ENCODE assay signal across 22 cellular contexts in genomic region chr16:75225678-75226515, GRCh38. TPM values are rescaled to one million over a fixed set of nuclear protein-coding genes. Genes with fewer than 3 reads are reported as not detected.
A peak's percentile ranks its signal among the peaks of the same experiment; 100 is the strongest.
DNase-seq lines count a peak whose midpoint lies in the region; ATAC-seq and TF ChIP-seq lines count a peak whose summit lies in the region.
"Had no signal": no experiment of that assay in that cellular context is flagged by ENCODE, and none has a peak within 500 bp of the region (broad histone marks: within the 10 kb centered on the region; RNA-seq: fewer than 3 reads in every experiment).

No MANE protein-coding gene starts in this region.

- no peak overlapping the region for H2BK20ac ChIP-seq in H9 (ENCODE audit: low read depth, low read length, poor library complexity, severe bottlenecking)

- no peak overlapping the region for H2AFZ ChIP-seq in H9 (ENCODE audit: low read length)

- H3K4me3 ChIP-seq in body of pancreas (no peak overlapping the region), Peyer's patch (no peak overlapping the region)
- H3K4me3 ChIP-seq: SK-N-MC had no signal

- H3T11ph ChIP-seq in H9 (ENCODE audit: low read length) = no peak overlapping the region

- H3K36me3 Mint-ChIP-seq in Calu3 (ENCODE audit: insufficient read depth, unreplicated experiment) = peaks cover 70% of the 10 kb centered on the region
- peaks cover 4 to 22% (median 17%) of the 10 kb centered on the region in 3 experiments; a peak in 6 of 7 replicates for H3K36me3 Mint-ChIP-seq in H9 (ENCODE audit: insufficient read depth in 1 of 3, low read depth in 3 of 3)
- no peaks in the 10 kb centered on the region for H3K36me3 Mint-ChIP-seq in neural crest cell (ENCODE audit: low read depth)
- H3K36me3 Mint-ChIP-seq: CD14-positive monocyte, IgD-negative memory B cell had no signal

- H2BK12ac ChIP-seq in H9 (ENCODE audit: insufficient read length, low read depth, low read length) = no peak overlapping the region

- H2BK120ac ChIP-seq in H9 (ENCODE audit: low read depth, low read length, poor library complexity, severe bottlenecking) = no peak overlapping the region

- H3K4me1 Mint-ChIP-seq in Calu3 (ENCODE audit: low read depth, unreplicated experiment) (peaks cover 9% of the 10 kb centered on the region), H9 (no peaks in the 10 kb centered on the region), neural crest cell (peaks cover 5% of the 10 kb centered on the region)
- H3K4me1 Mint-ChIP-seq: IgD-negative memory B cell had no signal

- no peaks in the 10 kb centered on the region for H3K9me3 ChIP-seq in H9 (ENCODE audit: control insufficient read depth, low read depth, low read length)
- no peaks in the 10 kb centered on the region for H3K9me3 ChIP-seq in body of pancreas
- no peaks in the 10 kb centered on the region for H3K9me3 ChIP-seq in Peyer's patch

- no peaks in the 10 kb centered on the region for H4K20me1 ChIP-seq in H9 (ENCODE audit: control insufficient read depth, insufficient read depth, insufficient read length)

- BruUV-seq in Calu3 (replicated peaks; lab: Mats Ljungman, UMichigan) = no TSS peak

- no peak for TF ChIP-seq CTCF in Calu3 (IDR thresholded peaks at IDR 0.05; ENCODE audit: unreplicated experiment)
- no peak for TF ChIP-seq CTCF in H9 (conservative IDR thresholded peaks at IDR 0.05)
- no peak for TF ChIP-seq CTCF in body of pancreas (IDR thresholded peaks at IDR 0.05)
- TF ChIP-seq CTCF in neural crest cell (conservative IDR thresholded peaks at IDR 0.05) = no peak
- TF ChIP-seq CTCF in Peyer's patch (IDR thresholded peaks at IDR 0.05) = no peak

- H3K23me2 ChIP-seq in H9 (ENCODE audit: insufficient read length, low read depth, low read length, poor library complexity, severe bottlenecking) = no peaks in the 10 kb centered on the region

- H4K91ac ChIP-seq in H9 (ENCODE audit: insufficient read length, low read depth, low read length) = no peak overlapping the region

- H3K4me2 ChIP-seq in H9 (ENCODE audit: insufficient read depth, insufficient read length, low read length) = no peak overlapping the region

- no CpG with 5 or more reads among the region's 26 CpGs for WGBS in H9 (ENCODE audit: extremely low coverage, insufficient read length, low lambda C conversion rate)
- WGBS in body of pancreas, 2 donors = 42 to 51% methylated on average over 22 to 26 of the region's 26 CpGs

- H3K18ac ChIP-seq in H9 (ENCODE audit: insufficient read length, low read depth, low read length) = no peak overlapping the region

- DNase-seq in Calu3 (no peak), H9 (peak; percentile 29), body of pancreas (peak; percentile 81 to 88 (median 84)), neural crest cell (ENCODE audit: low read depth, low spot score) (no peak), NCI-H82 (lab: John Stamatoyannopoulos, UW) (no peak), T-helper 1 cell (no peak), Peyer's patch (no peak)
- DNase-seq: AML-193, COR-L47, DMS153, GOT3, Kasumi-1, MM.1S, NCI-H1105, NCI-H1694, NCI-H2107, NCI-H524 treated with DMSO at 0.1 percent for 48 hours had no signal

- H3K23ac ChIP-seq in H9 (ENCODE audit: insufficient read length, low read depth, low read length) = no peak overlapping the region

- H3K27me3 Mint-ChIP-seq in Calu3 (ENCODE audit: unreplicated experiment) = peaks cover 26% of the 10 kb centered on the region
- H3K27me3 Mint-ChIP-seq in H9 (ENCODE audit: low read depth) = 0 out of 2 replicates have a peak, but pooled peaks cover 2% of the 10 kb centered on the region
- peaks cover 6% of the 10 kb centered on the region for H3K27me3 Mint-ChIP-seq in neural crest cell (ENCODE audit: low read depth)

- H3K9me3 Mint-ChIP-seq in Calu3 (ENCODE audit: low read depth, unreplicated experiment) = no peaks in the 10 kb centered on the region
- H3K9me3 Mint-ChIP-seq in H9 = no peaks in the 10 kb centered on the region; a peak in 1 of 5 replicates
- H3K9me3 Mint-ChIP-seq in neural crest cell = no peaks in the 10 kb centered on the region
- H3K9me3 Mint-ChIP-seq: IgD-negative memory B cell had no signal

- CTCF ChIA-PET in Calu3 (lab: Charles Lee) = interaction anchor here (0.8 to 1.6 kb wide), 2 partner anchors 8 to 366 kb away, joined by 3 to 4 read pairs; no protein-coding TSS in a partner anchor

- peak overlapping the region; percentile 17 for H3K27ac Mint-ChIP-seq in Calu3 (ENCODE audit: unreplicated experiment)
- peak overlapping the region in 1 of 3 experiments; percentile 65; a peak in 1 of 7 replicates for H3K27ac Mint-ChIP-seq in H9
- no peak overlapping the region for H3K27ac Mint-ChIP-seq in neural crest cell (ENCODE audit: unreplicated experiment)
- H3K27ac Mint-ChIP-seq: CD14-positive monocyte, IgD-negative memory B cell had no signal

- H3K4ac ChIP-seq in H9 (ENCODE audit: low read depth, low read length) = no peak overlapping the region

- no peaks in the 10 kb centered on the region for H3K79me2 ChIP-seq in H9 (ENCODE audit: insufficient read depth, low read length)

- H3K27me3 ChIP-seq in H9 (ENCODE audit: insufficient read depth, low read length) (no peaks in the 10 kb centered on the region), body of pancreas (no peaks in the 10 kb centered on the region), Peyer's patch (no peaks in the 10 kb centered on the region)

- H3K9ac ChIP-seq in H9 (ENCODE audit: extremely low read depth, insufficient read length, low read length) = no peak overlapping the region

- no peak overlapping the region for H2BK5ac ChIP-seq in H9 (ENCODE audit: insufficient read length, low read length)

- TF ChIP-seq POLR2A in body of pancreas (IDR thresholded peaks at IDR 0.05) (peak in 1 of 3 donors; percentile 35), Peyer's patch (IDR thresholded peaks at IDR 0.05) (no peak)

- no peak overlapping the region; the same call in 1 of the 2 replicates for H3K14ac ChIP-seq in H9 (ENCODE audit: insufficient read depth, low read length)

- H3K27ac ChIP-seq in H9 (ENCODE audit: insufficient read length, low read depth, low read length) (no peak overlapping the region), body of pancreas (peak overlapping the region; percentile 78 to 95 (median 89)), Peyer's patch (no peak overlapping the region)
- H3K27ac ChIP-seq: SK-N-MC had no signal

- H3K56ac ChIP-seq in H9 (ENCODE audit: insufficient read length, low read depth, low read length) = no peak overlapping the region

- H2AK5ac ChIP-seq in H9 (ENCODE audit: insufficient read length, low read length) = no peak overlapping the region

- peaks cover 2 to 13% of the 10 kb centered on the region in 2 donors for H3K36me3 ChIP-seq in body of pancreas (replicated peaks in 1 of 2; ENCODE audit: insufficient read depth in 1 of 2, low read depth in 2 of 2)
- peaks cover 0 to 31% (median 0%) of the 10 kb centered on the region in 3 donors for H3K36me3 ChIP-seq in Peyer's patch

- intact Hi-C loops in Calu3 (cut with micrococcal nuclease; ENCODE audit: unreplicated experiment) = loop anchor here (2.0 kb wide), 1 partner anchor 19 kb away; the partner anchor contains the start of gene CTRB2
- intact Hi-C loops in body of pancreas (cut with DNase I) = no loop called here

- ATAC-seq in body of pancreas (peak; percentile 5), HG02884 (IDR thresholded peaks at IDR 0.05; ENCODE audit: unreplicated experiment) (no peak)

- H4K8ac ChIP-seq in H9 (replicated peaks; ENCODE audit: insufficient read length, low read depth, low read length) = no peak overlapping the region

- H3K79me1 ChIP-seq in H9 (ENCODE audit: insufficient read depth, low read depth, low read length, poor library complexity, severe bottlenecking) = no peaks in the 10 kb centered on the region

- H3K4me3 Mint-ChIP-seq in Calu3 (ENCODE audit: low read depth, unreplicated experiment) (no peak overlapping the region), H9 (no peak overlapping the region), neural crest cell (peak overlapping the region; percentile 34)
- H3K4me3 Mint-ChIP-seq: CD14-positive monocyte, IgD-negative memory B cell had no signal

- H3K4me1 ChIP-seq in H9 (ENCODE audit: insufficient read depth, low read length) (no peaks in the 10 kb centered on the region), body of pancreas (peaks cover 58% of the 10 kb centered on the region), Peyer's patch (no peaks in the 10 kb centered on the region)

- no peak overlapping the region for H2BK15ac ChIP-seq in H9 (ENCODE audit: low read depth, low read length)

- H4K5ac ChIP-seq in H9 (ENCODE audit: insufficient read length, low read depth, low read length) = no peak overlapping the region

RNA-seq across cellular contexts. Expression of gene CTRB1, which starts 7.1 kb away (rescaled TPM):
- total RNA-seq in Calu3 (2022) (not detected in 2 replicates), H9 (2021) (not detected in 2 replicates), body of pancreas (over 10,000 TPM; 14,932 to 20,352 TPM), neural crest cell (not detected in 2 replicates), Peyer's patch (not detected)
- total RNA-seq: OCI-LY7 had no signal

RNA-seq across cellular contexts. Expression of gene CTRB2, which starts 18.9 kb away (rescaled TPM):
- 0.76 TPM in 1 of 2 replicates, not detected in the other for total RNA-seq in Calu3 (2022)
- total RNA-seq in H9 (2021) = not detected in 2 replicates
- over 10,000 TPM; 18,538 to 32,261 TPM for total RNA-seq in body of pancreas
- total RNA-seq in neural crest cell = not detected in 2 replicates
- total RNA-seq in Peyer's patch = not detected
- total RNA-seq: OCI-LY7 had no signal

RNA-seq across cellular contexts. Expression of gene BCAR1, which starts 25.5 kb away (rescaled TPM):
- 153 and 168 TPM in 2 replicates for total RNA-seq in Calu3 (2022)
- total RNA-seq in H9 (2021) = 97.1 and 102 TPM in 2 replicates
- 10 to 100 TPM; 61.0 to 72.8 TPM for total RNA-seq in body of pancreas
- 63.8 and 64.0 TPM in 2 replicates for total RNA-seq in neural crest cell
- total RNA-seq in Peyer's patch = 100 to 1,000 TPM in 3 of 4 donors, 10 to 100 TPM in 1; 77.6 to 251 (median 206) TPM

Comparison
In these comparisons a context has a peak if more than half of its experiments do, and no peak if none do; other contexts are left out.
1. DNase-seq: peak in H9 (single experiment) and body of pancreas (4 of 4); none in Calu3 (single experiment), neural crest cell (single experiment), NCI-H82 (single experiment), T-helper 1 cell (0 of 5) and Peyer's patch (0 of 3).
2. H3K27ac ChIP-seq: peak in body of pancreas (4 of 4); none in H9 (single experiment) and Peyer's patch (0 of 4).
3. RNA of gene CTRB1, which starts 7.1 kb away (total RNA-seq): 14,932 to 20,352 TPM in body of pancreas; not detected in Calu3, not detected in H9, not detected in neural crest cell and not detected in Peyer's patch; every median in the first group is over 1,000 times any median in the second.
4. RNA of gene CTRB2, which starts 18.9 kb away (total RNA-seq): 18,538 to 32,261 TPM in body of pancreas; 0.76 TPM in Calu3, not detected in H9, not detected in neural crest cell and not detected in Peyer's patch; every median in the first group is over 1,000 times any median in the second.